19 cellular contexts compared by ENCODE assay signal in genomic region chr10:11642558-11642957, GRCh38.
"Had no signal": no experiment of that assay in that cellular context is flagged by ENCODE, and none has a peak within 500 bp of the region (broad histone marks: within the 10 kb centered on the region; RNA-seq: fewer than 3 reads in every experiment).

No MANE protein-coding gene starts in this region.

- H3K4me2 ChIP-seq: hepatocyte had no signal

- ATAC-seq: activated CD8-positive, alpha-beta T cell treated with anti-CD3 and anti-CD28 coated beads, Interleukin-2, amount 10 ng/mL, durations not matched to agents 7 days and 5 days; activated T-cell treated with anti-CD3 and anti-CD28 coated beads, Interleukin-2, amount 50 U/mL, for 72 hours; body of pancreas; left lung; naive thymus-derived CD8-positive, alpha-beta T cell had no signal

- H3K27me3 ChIP-seq: body of pancreas, colonic mucosa, esophagus muscularis mucosa, hepatocyte, left lung, tibial nerve had no signal

- H3K9me3 ChIP-seq: body of pancreas, colonic mucosa, esophagus muscularis mucosa, left lung, tibial nerve had no signal

- H3K36me3 ChIP-seq: colonic mucosa, esophagus muscularis mucosa, left lung, tibial nerve had no signal

- DNase-seq: activated B cell treated with CpG ODN at 0.5 μM for 24 hours; activated CD4-positive, alpha-beta T cell treated with anti-CD3 and anti-CD28 coated beads for 48 hours; activated CD8-positive, alpha-beta memory T cell treated with anti-CD3 and anti-CD28 coated beads, Interleukin-2, amount 50 U/mL, for 4 hours; activated CD8-positive, alpha-beta T cell treated with anti-CD3 and anti-CD28 coated beads, Interleukin-2, amount 10 ng/mL, durations not matched to agents 7 days and 5 days; activated gamma-delta T cell treated with Interleukin-2 at 50 U/mL for 16 hours; activated naive CD8-positive, alpha-beta T cell treated with anti-CD3 and anti-CD28 coated beads for 36 hours; activated T-cell treated with anti-CD3 and anti-CD28 coated beads, Interleukin-2, amount 50 U/mL, for 72 hours; amygdala; body of pancreas; caudate nucleus; colonic mucosa; islet precursor cell; left lung; naive thymus-derived CD8-positive, alpha-beta T cell; stimulated activated naive CD4-positive, alpha-beta T cell treated with Interleukin-2 at 50 U/mL for 16 hours; substantia nigra had no signal

- H3K79me2 ChIP-seq: hepatocyte had no signal

- H3K4me3 ChIP-seq: body of pancreas, colonic mucosa, esophagus muscularis mucosa, hepatocyte, left lung, tibial nerve had no signal

- H3K4me1 ChIP-seq: body of pancreas, colonic mucosa, esophagus muscularis mucosa, tibial nerve had no signal

- H3K27ac ChIP-seq: body of pancreas, colonic mucosa, esophagus muscularis mucosa, hepatocyte, left lung, tibial nerve had no signal
